Comparison of ENCODE assay signal across 8 cellular contexts in the genomic region with DNA sequence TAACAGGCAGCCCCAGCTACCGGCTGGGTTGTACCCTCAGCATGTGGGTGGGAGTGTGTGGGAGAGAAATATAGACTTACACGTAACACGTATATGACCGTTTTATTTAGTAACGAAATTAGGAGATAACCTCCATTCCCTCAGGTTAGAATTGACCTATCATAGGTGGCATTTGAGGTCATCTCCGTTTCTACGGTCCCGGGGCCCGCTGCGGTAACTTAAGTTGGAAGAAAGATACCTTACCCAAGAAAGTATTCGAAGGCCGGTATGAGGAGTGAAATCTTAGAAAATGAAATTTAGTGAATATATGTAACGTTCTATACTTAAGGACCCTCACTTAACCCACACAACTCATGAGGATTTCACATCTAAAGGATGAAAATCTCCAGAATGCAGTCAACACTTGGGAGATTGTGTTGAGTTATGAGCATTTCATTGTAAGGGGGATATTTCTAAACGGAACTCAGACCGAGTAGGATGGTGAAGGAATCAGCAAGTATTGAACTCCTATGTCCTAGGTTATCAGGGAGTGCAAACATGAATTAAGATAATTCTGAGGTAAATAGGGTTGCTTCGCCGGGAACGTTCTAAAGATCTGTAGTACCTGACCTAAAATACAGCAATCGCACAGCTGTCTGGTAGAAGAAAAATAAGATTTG. TPM values are rescaled to one million over a fixed set of nuclear protein-coding genes. Genes with fewer than 3 reads are reported as not detected.
DNase-seq lines count a peak whose midpoint lies in the region; ATAC-seq, FAIRE-seq and TF ChIP-seq lines count a peak whose summit lies in the region.

No MANE protein-coding gene starts in this region.

- no peak for DNase-seq in activated CD4-positive, CD25-positive, alpha-beta regulatory T cell treated with anti-CD3 and anti-CD28 coated beads, Interleukin-2, amount 50 U/mL, for 72 hours
- no peak for DNase-seq in HFF-Myc (ENCODE audit: extremely low read depth, low read depth)
- no peak for DNase-seq in PC-9
- peak; percentile 29 for DNase-seq in colonic mucosa
- peak in 1 of 9 donors; percentile 8 for DNase-seq in naive thymus-derived CD4-positive, alpha-beta T cell
- DNase-seq in D721Med (ENCODE audit: insufficient read length, low spot score): no peak
- DNase-seq in mucosa of gallbladder (ENCODE audit: low spot score): no peak

- no peaks in the 10 kb centered on the region; the same call in 1 of the 2 replicates for H3K36me3 ChIP-seq in PC-9 (ENCODE audit: low read depth)
- no peaks in the 10 kb centered on the region for H3K36me3 ChIP-seq in colonic mucosa
- H3K36me3 ChIP-seq in naive thymus-derived CD4-positive, alpha-beta T cell (ENCODE audit: control insufficient read depth in 2 of 3, insufficient read depth in 3 of 3, low read length in 3 of 3): peaks cover 0 to 2% (median 0%) of the 10 kb centered on the region in 3 experiments

- H3K9me3 ChIP-seq in PC-9 (ENCODE audit: insufficient read depth, low read depth) (no peaks in the 10 kb centered on the region), colonic mucosa (no peaks in the 10 kb centered on the region)
- no peaks in the 10 kb centered on the region for H3K9me3 ChIP-seq in naive thymus-derived CD4-positive, alpha-beta T cell (ENCODE audit: control insufficient read depth in 2 of 3, low read length in 3 of 3)

- H3K4me3 ChIP-seq in HFF-Myc (replicated peaks; ENCODE audit: low read depth, low read length) (peak overlapping the region; percentile 57), PC-9 (peak overlapping the region; percentile 80), colonic mucosa (peak overlapping the region; percentile 52)
- H3K4me3 ChIP-seq in naive thymus-derived CD4-positive, alpha-beta T cell (ENCODE audit: low read length): peak overlapping the region; percentile 95

- POLR2A ChIA-PET in PC-9 (lab: Charles Lee; ENCODE audit: unreplicated experiment): interaction anchor here (0.6 to 1.7 kb wide), 3 partner anchors 21 to 109 kb away, joined by 3 to 21 read pairs (median 4); partner anchors contain the start of genes MANBA and UBE2D3
- POLR2A ChIA-PET in naive thymus-derived CD4-positive, alpha-beta T cell (lab: Charles Lee): interaction anchor here (0.6 to 4.4 kb wide), 26 partner anchors 8 to 1522 kb away, joined by 3 to 173 read pairs (median 3); partner anchors contain the start of genes MANBA, PPP3CA, SLC9B1 and SLC9B2

- peak overlapping the region; percentile 88 to 100 (median 96) for H3K4me3 Mint-ChIP-seq in naive thymus-derived CD4-positive, alpha-beta T cell

- H3K36me3 Mint-ChIP-seq in naive thymus-derived CD4-positive, alpha-beta T cell: peaks cover 3 to 32% (median 14%) of the 10 kb centered on the region in 5 donors

- FAIRE-seq in D721Med (lab: Jason Lieb, UNC): no peak

- CTCF ChIA-PET in PC-9 (lab: Charles Lee): no interaction called here
- CTCF ChIA-PET in naive thymus-derived CD4-positive, alpha-beta T cell (lab: Charles Lee): interaction anchor here (0.5 to 1.7 kb wide), 5 partner anchors 42 to 245 kb away, joined by 3 to 13 read pairs (median 3); partner anchors contain the start of gene UBE2D3

- peak; percentile 29 to 34 for ATAC-seq in activated CD4-positive, CD25-positive, alpha-beta regulatory T cell treated with anti-CD3 and anti-CD28 coated beads, Interleukin-2, amount 50 U/mL, for 24 hours
- peak; percentile 37 for ATAC-seq in naive thymus-derived CD4-positive, alpha-beta T cell

- TF ChIP-seq CTCF in HFF-Myc (IDR thresholded peaks at IDR 0.05; ENCODE audit: low read depth, low read length, missing control alignments) (no peak), PC-9 (conservative IDR thresholded peaks at IDR 0.05) (no peak), colonic mucosa (IDR thresholded peaks at IDR 0.05) (no peak), D721Med (IDR thresholded peaks at IDR 0.05; ENCODE audit: insufficient read depth, missing control alignments) (no peak)

- peaks cover 30 to 76% (median 66%) of the 10 kb centered on the region in 7 donors for H3K4me1 Mint-ChIP-seq in naive thymus-derived CD4-positive, alpha-beta T cell

- peak overlapping the region; percentile 89 for H2AFZ ChIP-seq in PC-9

- peaks cover 0 to 16% (median 0%) of the 10 kb centered on the region in 11 donors for H3K9me3 Mint-ChIP-seq in naive thymus-derived CD4-positive, alpha-beta T cell

- no TSS peak for BruUV-seq in PC-9 (replicated peaks; lab: Mats Ljungman, UMichigan)

- H3K27ac ChIP-seq in PC-9 (peak overlapping the region; percentile 94), colonic mucosa (peak overlapping the region; percentile 97)
- peak overlapping the region; percentile 99 for H3K27ac ChIP-seq in naive thymus-derived CD4-positive, alpha-beta T cell (ENCODE audit: low read depth, low read length)

- H3F3A ChIP-seq in PC-9 (ENCODE audit: insufficient read depth, low read depth): peaks cover 15% of the 10 kb centered on the region; the same call in 1 of the 2 replicates

- intact Hi-C loops in PC-9 (cut with micrococcal nuclease; ENCODE audit: unreplicated experiment) (loop anchor here (1.0 to 2.0 kb wide), 4 partner anchors 41 to 369 kb away; partner anchors contain the start of genes MANBA and NFKB1), colonic mucosa (cut with DNase I) (loop anchor here (5.0 kb wide), 1 partner anchor 42 kb away; the partner anchor contains the start of gene UBE2D3)
- intact Hi-C loops in naive thymus-derived CD4-positive, alpha-beta T cell (cut with micrococcal nuclease): loop anchor here (1.0 to 5.0 kb wide), 14 partner anchors 41 to 1523 kb away; partner anchors contain the start of genes PPP3CA (in 2 of the 2), SLC9B2 (in 2 of the 2), BDH2 (in 1 of the 2) and CENPE (in 1 of the 2)

- H4K20me1 ChIP-seq in PC-9 (ENCODE audit: insufficient read depth): no peaks in the 10 kb centered on the region

- H3K4me2 ChIP-seq in PC-9: peak overlapping the region; percentile 96

- H3K4me1 ChIP-seq in PC-9 (replicated peaks; ENCODE audit: insufficient read depth) (peaks cover 34% of the 10 kb centered on the region), colonic mucosa (no peaks in the 10 kb centered on the region)
- H3K4me1 ChIP-seq in naive thymus-derived CD4-positive, alpha-beta T cell (ENCODE audit: control insufficient read depth in 2 of 2, insufficient read depth in 2 of 2, low read length in 2 of 2): peaks cover 16 to 24% of the 10 kb centered on the region in 2 donors

- no peaks in the 10 kb centered on the region for H3K9me2 ChIP-seq in PC-9 (ENCODE audit: insufficient read depth)

- H3K79me2 ChIP-seq in PC-9 (ENCODE audit: low read depth): peaks cover 63% of the 10 kb centered on the region

- H3K9ac ChIP-seq in colonic mucosa (ENCODE audit: low read depth in 2 of 2, low read length in 2 of 2): peak overlapping the region; percentile 72 to 75

- peak overlapping the region; percentile 98 to 100 (median 99) for H3K27ac Mint-ChIP-seq in naive thymus-derived CD4-positive, alpha-beta T cell

- no peaks in the 10 kb centered on the region for H3K27me3 Mint-ChIP-seq in naive thymus-derived CD4-positive, alpha-beta T cell

- H3K27me3 ChIP-seq in PC-9 (ENCODE audit: insufficient read depth, low read depth) (no peaks in the 10 kb centered on the region), colonic mucosa (no peaks in the 10 kb centered on the region)
- H3K27me3 ChIP-seq in naive thymus-derived CD4-positive, alpha-beta T cell (ENCODE audit: control insufficient read depth in 2 of 2, insufficient read depth in 2 of 2, low read length in 2 of 2): no peaks in the 10 kb centered on the region

RNA-seq across cellular contexts. Expression of gene CISD2, which starts 0.9 kb away (rescaled TPM):
- 23.1 and 26.9 TPM in 2 replicates for total RNA-seq in PC-9 (2021)
- total RNA-seq in colonic mucosa: 10 to 100 TPM; 30.7 to 41.5 TPM
- total RNA-seq in naive thymus-derived CD4-positive, alpha-beta T cell: 10 to 100 TPM; 11.4 to 50.3 (median 13.4) TPM
- 10 to 100 TPM; 14.6 to 26.0 TPM for polyA plus RNA-seq in naive thymus-derived CD4-positive, alpha-beta T cell
- 39.3 TPM for total RNA-seq in mucosa of gallbladder

RNA-seq across cellular contexts. Expression of gene UBE2D3, which starts 42.3 kb away (rescaled TPM):
- 154 and 183 TPM in 2 replicates for total RNA-seq in PC-9 (2021)
- 100 to 1,000 TPM; 290 to 346 TPM for total RNA-seq in colonic mucosa
- 100 to 1,000 TPM; 339 to 556 (median 413) TPM for total RNA-seq in naive thymus-derived CD4-positive, alpha-beta T cell
- polyA plus RNA-seq in naive thymus-derived CD4-positive, alpha-beta T cell: 100 to 1,000 TPM; 314 to 460 TPM
- 257 TPM for total RNA-seq in mucosa of gallbladder
